In genomic region chrX:137565318-137565904, GRCh38 we compare ENCODE assay signal across 11 cellular contexts. TPM values are rescaled to one million over a fixed set of nuclear protein-coding genes. Genes with fewer than 3 reads are reported as not detected.
DNase-seq lines count a peak whose midpoint lies in the region; ATAC-seq and TF ChIP-seq lines count a peak whose summit lies in the region.
"Had no signal": no experiment of that assay in that cellular context is flagged by ENCODE, and none has a peak within 500 bp of the region (broad histone marks: within the 10 kb centered on the region; RNA-seq: fewer than 3 reads in every experiment).

No MANE protein-coding gene starts in this region.

- H3K4me3 ChIP-seq in choroid plexus epithelial cell (ENCODE audit: low read depth, low read length), result peak overlapping the region; percentile 68
- H3K4me3 ChIP-seq in mesendoderm (ENCODE audit: low read length), result peak overlapping the region; percentile 61
- peak overlapping the region; percentile 59 to 70 for H3K4me3 ChIP-seq in tibial artery
- H3K4me3 ChIP-seq in SJCRH30, result no peak overlapping the region

- H3K4me3 Mint-ChIP-seq in activated T-cell treated with anti-CD3 and anti-CD28 coated beads, Interleukin-2, amount 50 U/mL, for 72 hours, result peak overlapping the region; percentile 45 to 65
- H3K4me3 Mint-ChIP-seq: central memory CD8-positive, alpha-beta T cell had no signal

- peaks cover 81% of the 10 kb centered on the region for H3K27me3 Mint-ChIP-seq in activated T-cell treated with anti-CD3 and anti-CD28 coated beads, Interleukin-2, amount 50 U/mL, for 72 hours (ENCODE audit: low read depth)

- H3K27ac ChIP-seq in mesendoderm (ENCODE audit: low read depth, low read length) (peak overlapping the region; percentile 62), tibial artery (no peak overlapping the region), SJCRH30 (no peak overlapping the region)

- peak overlapping the region; percentile 66 for H3K23ac ChIP-seq in mesendoderm (ENCODE audit: low read length)

- no peak overlapping the region for H3K27ac Mint-ChIP-seq in activated T-cell treated with anti-CD3 and anti-CD28 coated beads, Interleukin-2, amount 50 U/mL, for 72 hours

- no peak overlapping the region for H4K8ac ChIP-seq in mesendoderm (ENCODE audit: low read depth, low read length)

- H3K9ac ChIP-seq in mesendoderm (ENCODE audit: low read length), result peak overlapping the region; percentile 89

- no peak for DNase-seq in activated T-cell treated with anti-CD3 and anti-CD28 coated beads, Interleukin-2, amount 50 U/mL, for 72 hours
- no peak for DNase-seq in activated T-cell treated with anti-CD3 and anti-CD28 coated beads, Interleukin-2, amount 50 U/mL, for 48 hours
- no peak for DNase-seq in choroid plexus epithelial cell (ENCODE audit: low read depth)
- DNase-seq in mesendoderm, result no peak
- no peak for DNase-seq in tibial artery
- DNase-seq in OCI-M1 (lab: John Stamatoyannopoulos, UW), result no peak
- no peak for DNase-seq in SJCRH30
- no peak for DNase-seq in HuH-7.5 (ENCODE audit: low spot score)
- DNase-seq: AML-193 had no signal

- WGBS in mesendoderm (ENCODE audit: extremely low coverage, insufficient coverage, low lambda C conversion rate), result no CpG with 5 or more reads among the region's 54 CpGs

- no peak for ATAC-seq in activated T-cell treated with anti-CD3 and anti-CD28 coated beads, Interleukin-2, amount 50 U/mL, for 72 hours (replicated peaks in 1 of 2)

- peaks cover 20% of the 10 kb centered on the region for H3K4me1 Mint-ChIP-seq in activated T-cell treated with anti-CD3 and anti-CD28 coated beads, Interleukin-2, amount 50 U/mL, for 72 hours (ENCODE audit: low read depth)
- H3K4me1 Mint-ChIP-seq: central memory CD8-positive, alpha-beta T cell had no signal

- peaks cover 33% of the 10 kb centered on the region for H3K79me2 ChIP-seq in mesendoderm (ENCODE audit: control insufficient read depth, insufficient read depth, low read length)

- H3K9me3 Mint-ChIP-seq in activated T-cell treated with anti-CD3 and anti-CD28 coated beads, Interleukin-2, amount 50 U/mL, for 72 hours, result peaks cover 0 to 2% of the 10 kb centered on the region in 2 donors
- H3K9me3 Mint-ChIP-seq: central memory CD8-positive, alpha-beta T cell had no signal

- H3K56ac ChIP-seq in mesendoderm (ENCODE audit: low read length), result peak overlapping the region; percentile 95

- H3K4me1 ChIP-seq in mesendoderm (ENCODE audit: control insufficient read depth, low read depth, low read length) (peaks cover 3% of the 10 kb centered on the region), tibial artery (peaks cover 0 to 19% (median 11%) of the 10 kb centered on the region in 4 donors), SJCRH30 (no peaks in the 10 kb centered on the region)

- H3K36me3 ChIP-seq in mesendoderm (ENCODE audit: control insufficient read depth, insufficient read depth, low read length) (no peaks in the 10 kb centered on the region), tibial artery (no peaks in the 10 kb centered on the region), SJCRH30 (no peaks in the 10 kb centered on the region)

- peak overlapping the region; percentile 70 for H2BK5ac ChIP-seq in mesendoderm (ENCODE audit: low read length)

- H4K5ac ChIP-seq in mesendoderm (ENCODE audit: low read length), result no peak overlapping the region

- H3K27me3 ChIP-seq in mesendoderm (ENCODE audit: insufficient read depth, low read length, poor library complexity) (no peaks in the 10 kb centered on the region), tibial artery (peaks cover 0 to 55% of the 10 kb centered on the region in 2 donors), SJCRH30 (no peaks in the 10 kb centered on the region)

- H3K36me3 Mint-ChIP-seq in activated T-cell treated with anti-CD3 and anti-CD28 coated beads, Interleukin-2, amount 50 U/mL, for 72 hours (ENCODE audit: insufficient read depth in 2 of 2), result peaks cover 1 to 5% of the 10 kb centered on the region in 2 donors

- no peak overlapping the region for H2AK5ac ChIP-seq in mesendoderm (ENCODE audit: low read length)

- peak overlapping the region; percentile 18 for H3K4ac ChIP-seq in mesendoderm (ENCODE audit: low read depth, low read length)

- TF ChIP-seq CTCF in choroid plexus epithelial cell (conservative IDR thresholded peaks at IDR 0.05; ENCODE audit: low read depth, low read length), result no peak
- TF ChIP-seq CTCF in tibial artery (IDR thresholded peaks at IDR 0.05), result no peak

- H3K79me1 ChIP-seq in mesendoderm (ENCODE audit: low read length), result no peaks in the 10 kb centered on the region

- intact Hi-C loops in tibial artery (cut with DNase I; ENCODE audit: low total_unique reads), result no loop called here

- no peak overlapping the region for H2BK120ac ChIP-seq in mesendoderm (ENCODE audit: low read depth, low read length)

- peak overlapping the region; percentile 76 for H3K18ac ChIP-seq in mesendoderm (ENCODE audit: low read length)

- H3K9me3 ChIP-seq in tibial artery (peaks cover 0 to 3% (median 0%) of the 10 kb centered on the region in 3 donors), SJCRH30 (replicated peaks) (no peaks in the 10 kb centered on the region)

- H3K4me2 ChIP-seq in mesendoderm (ENCODE audit: low read length), result peak overlapping the region; percentile 77

- H2BK15ac ChIP-seq in mesendoderm (replicated peaks; ENCODE audit: low read depth), result no peak overlapping the region

RNA-seq across cellular contexts. Expression of gene ZIC3, which starts 0.5 kb away (rescaled TPM):
- not detected for total RNA-seq in activated T-cell treated with anti-CD3 and anti-CD28 coated beads, Interleukin-2, amount 50 U/mL, for 72 hours
- polyA plus RNA-seq in mesendoderm (2013, experiment 1 of 2), result 36.2 TPM
- 34.3 TPM for polyA plus RNA-seq in mesendoderm (2013, experiment 2 of 2)
- total RNA-seq in SJCRH30 (2014; rRNA removed; shearing (Covaris generic)), result not detected in 2 replicates
- total RNA-seq: myocyte had no signal
